ENCODE assay signal across 1 cellular context in genomic region chr1:164583196-164583595, GRCh38.
TF ChIP-seq lines count a peak whose summit lies in the region.

No MANE protein-coding gene starts in this region.

TF ChIP-seq in H1, 55 proteins besides CTCF, POLR2A, EP300 and RAD21:
- TF ChIP-seq TCF12 (IDR thresholded peaks at IDR 0.05; ENCODE audit: low read depth, low read length) (no peak), E2F6 (IDR thresholded peaks at IDR 0.05) (peak; percentile 42; the same call in 1 of the 2 replicates), CHD7 (IDR thresholded peaks at IDR 0.05; ENCODE audit: insufficient replicate concordance, low read length) (peak; percentile 61), YY1 (IDR thresholded peaks at IDR 0.05; ENCODE audit: low read depth, low read length) (peak; percentile 13; the same call in 1 of the 2 replicates)
